33 cellular contexts compared by ENCODE assay signal in the genomic region with DNA sequence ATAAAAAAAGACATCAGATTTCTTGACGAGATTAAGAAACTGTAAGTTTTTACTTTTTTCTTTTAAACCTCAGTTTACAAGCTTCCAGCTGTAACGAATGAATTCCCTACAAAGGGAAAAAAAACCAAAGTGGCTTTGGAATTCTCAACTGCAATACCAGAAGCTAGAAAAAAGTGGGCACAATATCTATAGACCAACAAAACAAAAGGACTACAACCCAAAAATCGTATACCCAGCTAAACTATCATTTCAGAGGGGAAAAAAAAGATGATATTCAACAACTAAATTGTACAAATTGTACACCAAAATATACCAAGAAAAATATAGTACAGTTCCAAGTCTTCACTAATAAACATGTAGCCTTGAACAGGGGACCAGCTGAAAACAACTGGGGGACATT.
"Had no signal": no experiment of that assay in that cellular context is flagged by ENCODE, and none has a peak within 500 bp of the region (broad histone marks: within the 10 kb centered on the region; RNA-seq: fewer than 3 reads in every experiment).

No MANE protein-coding gene starts in this region.

- FAIRE-seq: astrocyte, bronchial epithelial cell had no signal

- H3K36me3 ChIP-seq: adrenal gland, ascending aorta, brain microvascular endothelial cell, breast epithelium, cardiac muscle cell had no signal

- H3K4me1 ChIP-seq: adrenal gland, ascending aorta, body of pancreas, breast epithelium had no signal

- H3K4me3 ChIP-seq: adrenal gland, ascending aorta, body of pancreas, breast epithelium, cardiac muscle cell had no signal

- H3K27ac ChIP-seq: adrenal gland, ascending aorta, body of pancreas, brain microvascular endothelial cell, breast epithelium, cardiac muscle cell had no signal

- H3K9me3 ChIP-seq: body of pancreas had no signal

- H3K27me3 ChIP-seq: adrenal gland, ascending aorta, body of pancreas, brain microvascular endothelial cell, breast epithelium, cardiac muscle cell had no signal

- ATAC-seq: activated naive CD4-positive, alpha-beta T cell treated with anti-CD3 and anti-CD28 coated beads, Interleukin-2, amount 50 U/mL, for 72 hours; activated naive CD8-positive, alpha-beta T cell treated with anti-CD3 and anti-CD28 coated beads, Interleukin-2, amount 50 U/mL, for 24 hours; activated T-cell treated with anti-CD3 and anti-CD28 coated beads, Interleukin-2, amount 50 U/mL, for 4 hours; activated T-cell treated with anti-CD3 and anti-CD28 coated beads, Interleukin-2, amount 50 U/mL, for 72 hours; activated T-helper 17 cell treated with anti-CD3 and anti-CD28 coated beads, Interleukin-2, amount 50 U/mL, for 72 hours; body of pancreas had no signal

- DNase-seq: activated effector memory CD4-positive, alpha-beta T cell treated with anti-CD3 and anti-CD28 coated beads, Interleukin-2, amount 50 U/mL, for 16 hours; activated effector memory CD4-positive, alpha-beta T cell treated with Interleukin-2 at 50 U/mL for 16 hours; activated gamma-delta T cell; activated gamma-delta T cell treated with Interleukin-2 at 50 U/mL for 16 hours; activated naive CD4-positive, alpha-beta T cell; activated naive CD4-positive, alpha-beta T cell treated with anti-CD3 and anti-CD28 coated beads for 36 hours; activated naive CD4-positive, alpha-beta T cell treated with anti-CD3 and anti-CD28 coated beads, Interleukin-2, amount 10 ng/mL, durations not matched to agents 7 days and 5 days; activated naive CD4-positive, alpha-beta T cell treated with anti-CD3 and anti-CD28 coated beads, Interleukin-2, amount 50 U/mL, for 16 hours; activated naive CD4-positive, alpha-beta T cell treated with Interleukin-2 at 50 U/mL for 16 hours; activated naive CD8-positive, alpha-beta T cell treated with anti-CD3 and anti-CD28 coated beads for 36 hours; activated naive CD8-positive, alpha-beta T cell treated with anti-CD3 and anti-CD28 coated beads, Interleukin-2, amount 10 ng/mL, durations not matched to agents 7 days and 5 days; activated naive CD8-positive, alpha-beta T cell treated with anti-CD3 and anti-CD28 coated beads, Interleukin-2, amount 50 U/mL, for 24 hours; activated T-cell treated with anti-CD3 and anti-CD28 coated beads, Interleukin-2, amount 50 U/mL, for 24 hours; activated T-cell treated with anti-CD3 and anti-CD28 coated beads, Interleukin-2, amount 50 U/mL, for 4 hours; activated T-cell treated with anti-CD3 and anti-CD28 coated beads, Interleukin-2, amount 50 U/mL, for 48 hours; activated T-cell treated with anti-CD3 and anti-CD28 coated beads, Interleukin-2, amount 50 U/mL, for 72 hours; adrenal gland; amniotic stem cell; amygdala; anterior cingulate cortex; aorta; body of pancreas; brain microvascular endothelial cell; caudate nucleus; central memory CD4-positive, alpha-beta T cell; cerebellar nuclear complex had no signal
